Comparison of ENCODE assay signal across 1 cellular context in genomic region chr6:168280899-168281245, GRCh38.
A peak's percentile ranks its signal among the peaks of the same experiment; 100 is the strongest.
TF ChIP-seq lines count a peak whose summit lies in the region.

No MANE protein-coding gene starts in this region.

TF ChIP-seq in HepG2, 621 proteins besides CTCF, POLR2A, EP300 and RAD21 (continued from another document):
- TF ChIP-seq, protein P1, sequence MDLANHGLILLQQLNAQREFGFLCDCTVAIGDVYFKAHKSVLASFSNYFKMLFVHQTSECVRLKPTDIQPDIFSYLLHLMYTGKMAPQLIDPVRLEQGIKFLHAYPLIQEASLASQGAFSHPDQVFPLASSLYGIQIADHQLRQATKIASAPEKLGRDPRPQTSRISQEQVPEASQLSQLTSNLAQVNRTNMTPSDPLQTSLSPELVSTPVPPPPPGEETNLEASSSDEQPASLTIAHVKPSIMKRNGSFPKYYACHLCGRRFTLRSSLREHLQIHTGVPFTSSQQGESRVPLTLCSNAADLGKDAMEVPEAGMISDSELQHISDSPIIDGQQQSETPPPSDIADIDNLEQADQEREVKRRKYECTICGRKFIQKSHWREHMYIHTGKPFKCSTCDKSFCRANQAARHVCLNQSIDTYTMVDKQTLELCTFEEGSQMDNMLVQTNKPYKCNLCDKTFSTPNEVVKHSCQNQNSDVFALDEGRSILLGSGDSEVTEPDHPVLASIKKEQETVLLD (CRISPR knock-in tag; IDR thresholded peaks at IDR 0.05; ENCODE audit: low read depth) = no peak
- TF ChIP-seq, protein P2, sequence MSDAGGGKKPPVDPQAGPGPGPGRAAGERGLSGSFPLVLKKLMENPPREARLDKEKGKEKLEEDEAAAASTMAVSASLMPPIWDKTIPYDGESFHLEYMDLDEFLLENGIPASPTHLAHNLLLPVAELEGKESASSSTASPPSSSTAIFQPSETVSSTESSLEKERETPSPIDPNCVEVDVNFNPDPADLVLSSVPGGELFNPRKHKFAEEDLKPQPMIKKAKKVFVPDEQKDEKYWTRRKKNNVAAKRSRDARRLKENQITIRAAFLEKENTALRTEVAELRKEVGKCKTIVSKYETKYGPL (CRISPR knock-in tag; IDR thresholded peaks at IDR 0.05) = no peak
- TF ChIP-seq ARHGAP35 (CRISPR knock-in tag; IDR thresholded peaks at IDR 0.05; ENCODE audit: borderline replicate concordance) (no peak), MYC (CRISPR knock-in tag; IDR thresholded peaks at IDR 0.05; ENCODE audit: borderline replicate concordance) (0 out of 2 replicates have a peak, but pooled peaks have one; percentile 14), REL (CRISPR knock-in tag; conservative IDR thresholded peaks at IDR 0.05) (no peak), SALL1 (CRISPR knock-in tag; IDR thresholded peaks at IDR 0.05) (no peak), SOX13 (IDR thresholded peaks at IDR 0.05) (no peak), SOX13 (CRISPR knock-in tag; conservative IDR thresholded peaks at IDR 0.05 in 1 of 2, IDR thresholded peaks at IDR 0.05 in 1 of 2) (no peak), PHF5A (CRISPR knock-in tag; IDR thresholded peaks at IDR 0.05; ENCODE audit: low read depth, unreplicated experiment) (no peak), KAT7 (CRISPR knock-in tag; IDR thresholded peaks at IDR 0.05; ENCODE audit: borderline replicate concordance) (no peak)
- TF ChIP-seq, protein P3, sequence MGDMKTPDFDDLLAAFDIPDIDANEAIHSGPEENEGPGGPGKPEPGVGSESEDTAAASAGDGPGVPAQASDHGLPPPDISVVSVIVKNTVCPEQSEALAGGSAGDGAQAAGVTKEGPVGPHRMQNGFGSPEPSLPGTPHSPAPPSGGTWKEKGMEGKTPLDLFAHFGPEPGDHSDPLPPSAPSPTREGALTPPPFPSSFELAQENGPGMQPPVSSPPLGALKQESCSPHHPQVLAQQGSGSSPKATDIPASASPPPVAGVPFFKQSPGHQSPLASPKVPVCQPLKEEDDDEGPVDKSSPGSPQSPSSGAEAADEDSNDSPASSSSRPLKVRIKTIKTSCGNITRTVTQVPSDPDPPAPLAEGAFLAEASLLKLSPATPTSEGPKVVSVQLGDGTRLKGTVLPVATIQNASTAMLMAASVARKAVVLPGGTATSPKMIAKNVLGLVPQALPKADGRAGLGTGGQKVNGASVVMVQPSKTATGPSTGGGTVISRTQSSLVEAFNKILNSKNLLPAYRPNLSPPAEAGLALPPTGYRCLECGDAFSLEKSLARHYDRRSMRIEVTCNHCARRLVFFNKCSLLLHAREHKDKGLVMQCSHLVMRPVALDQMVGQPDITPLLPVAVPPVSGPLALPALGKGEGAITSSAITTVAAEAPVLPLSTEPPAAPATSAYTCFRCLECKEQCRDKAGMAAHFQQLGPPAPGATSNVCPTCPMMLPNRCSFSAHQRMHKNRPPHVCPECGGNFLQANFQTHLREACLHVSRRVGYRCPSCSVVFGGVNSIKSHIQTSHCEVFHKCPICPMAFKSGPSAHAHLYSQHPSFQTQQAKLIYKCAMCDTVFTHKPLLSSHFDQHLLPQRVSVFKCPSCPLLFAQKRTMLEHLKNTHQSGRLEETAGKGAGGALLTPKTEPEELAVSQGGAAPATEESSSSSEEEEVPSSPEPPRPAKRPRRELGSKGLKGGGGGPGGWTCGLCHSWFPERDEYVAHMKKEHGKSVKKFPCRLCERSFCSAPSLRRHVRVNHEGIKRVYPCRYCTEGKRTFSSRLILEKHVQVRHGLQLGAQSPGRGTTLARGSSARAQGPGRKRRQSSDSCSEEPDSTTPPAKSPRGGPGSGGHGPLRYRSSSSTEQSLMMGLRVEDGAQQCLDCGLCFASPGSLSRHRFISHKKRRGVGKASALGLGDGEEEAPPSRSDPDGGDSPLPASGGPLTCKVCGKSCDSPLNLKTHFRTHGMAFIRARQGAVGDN (CRISPR knock-in tag; IDR thresholded peaks at IDR 0.05) = 0 out of 2 replicates have a peak, but pooled peaks have one; percentile 19
- TF ChIP-seq, protein P4, sequence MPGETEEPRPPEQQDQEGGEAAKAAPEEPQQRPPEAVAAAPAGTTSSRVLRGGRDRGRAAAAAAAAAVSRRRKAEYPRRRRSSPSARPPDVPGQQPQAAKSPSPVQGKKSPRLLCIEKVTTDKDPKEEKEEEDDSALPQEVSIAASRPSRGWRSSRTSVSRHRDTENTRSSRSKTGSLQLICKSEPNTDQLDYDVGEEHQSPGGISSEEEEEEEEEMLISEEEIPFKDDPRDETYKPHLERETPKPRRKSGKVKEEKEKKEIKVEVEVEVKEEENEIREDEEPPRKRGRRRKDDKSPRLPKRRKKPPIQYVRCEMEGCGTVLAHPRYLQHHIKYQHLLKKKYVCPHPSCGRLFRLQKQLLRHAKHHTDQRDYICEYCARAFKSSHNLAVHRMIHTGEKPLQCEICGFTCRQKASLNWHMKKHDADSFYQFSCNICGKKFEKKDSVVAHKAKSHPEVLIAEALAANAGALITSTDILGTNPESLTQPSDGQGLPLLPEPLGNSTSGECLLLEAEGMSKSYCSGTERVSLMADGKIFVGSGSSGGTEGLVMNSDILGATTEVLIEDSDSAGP (CRISPR knock-in tag; IDR thresholded peaks at IDR 0.05; ENCODE audit: borderline replicate concordance) = peak; percentile 39; the same call in 1 of the 2 replicates
- TF ChIP-seq, protein P5, sequence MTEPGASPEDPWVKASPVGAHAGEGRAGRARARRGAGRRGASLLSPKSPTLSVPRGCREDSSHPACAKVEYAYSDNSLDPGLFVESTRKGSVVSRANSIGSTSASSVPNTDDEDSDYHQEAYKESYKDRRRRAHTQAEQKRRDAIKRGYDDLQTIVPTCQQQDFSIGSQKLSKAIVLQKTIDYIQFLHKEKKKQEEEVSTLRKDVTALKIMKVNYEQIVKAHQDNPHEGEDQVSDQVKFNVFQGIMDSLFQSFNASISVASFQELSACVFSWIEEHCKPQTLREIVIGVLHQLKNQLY (CRISPR knock-in tag; IDR thresholded peaks at IDR 0.05) = no peak
